Comparison of ENCODE assay signal across 1 cellular context in the genomic region with DNA sequence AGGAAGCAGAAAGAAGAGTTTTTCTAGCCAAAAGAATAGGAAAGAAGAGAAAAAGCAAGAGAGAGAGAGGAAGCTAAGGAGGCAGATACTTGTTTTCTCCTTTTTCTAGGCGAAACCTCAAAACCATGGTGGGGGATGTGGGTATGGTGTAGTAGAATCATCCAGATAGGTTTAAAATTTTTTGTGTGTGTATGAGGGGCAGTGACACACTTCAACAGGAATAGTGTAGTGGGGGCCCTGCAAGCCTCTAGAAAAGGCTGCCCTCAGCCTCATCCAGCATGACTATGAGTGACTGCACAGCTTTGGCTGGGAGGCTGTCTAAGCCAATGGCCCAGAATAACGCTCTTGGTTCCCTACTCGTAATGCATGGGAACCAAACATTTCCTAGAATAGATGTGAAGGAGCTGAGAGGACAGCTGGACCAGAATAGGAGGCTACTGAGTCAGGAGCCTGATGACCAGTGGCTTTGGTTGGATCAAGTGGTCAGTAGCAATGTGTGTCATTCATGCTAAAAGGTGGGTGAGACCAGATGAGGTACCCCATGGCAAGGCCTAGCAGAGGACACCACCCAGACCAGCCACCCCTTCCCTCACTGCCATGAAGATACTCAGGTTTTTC.
TF ChIP-seq lines count a peak whose summit lies in the region.

No MANE protein-coding gene starts in this region.

TF ChIP-seq in GM23338, 12 proteins besides CTCF, POLR2A, EP300 and RAD21 (continued from another document):
- TF ChIP-seq CREB1 (CRISPR knock-in tag; IDR thresholded peaks at IDR 0.05; ENCODE audit: low read depth): no peak
- TF ChIP-seq POLR2AphosphoS5 (IDR thresholded peaks at IDR 0.05; ENCODE audit: low read depth): no peak
